In genomic region chr22:21621025-21621424, GRCh38 we compare ENCODE assay signal across 18 cellular contexts. TPM values are rescaled to one million over a fixed set of nuclear protein-coding genes. Genes with fewer than 3 reads are reported as not detected.
"Had no signal": no experiment of that assay in that cellular context is flagged by ENCODE, and none has a peak within 500 bp of the region (broad histone marks: within the 10 kb centered on the region; RNA-seq: fewer than 3 reads in every experiment).

No MANE protein-coding gene starts in this region.

- ATAC-seq: lower lobe of right lung; naive thymus-derived CD4-positive, alpha-beta T cell; stimulated activated naive CD8-positive, alpha-beta T cell treated with anti-CD3 and anti-CD28 coated beads, Interleukin-15, amount 100 ng/mL, for 72 hours; upper lobe of right lung had no signal

- H3K4me3 Mint-ChIP-seq: activated naive CD4-positive, alpha-beta T cell treated with anti-CD3 and anti-CD28 coated beads for 36 hours; naive thymus-derived CD4-positive, alpha-beta T cell; stimulated activated naive CD8-positive, alpha-beta T cell treated with anti-CD3 and anti-CD28 coated beads, Interleukin-15, amount 100 ng/mL, for 72 hours had no signal

- H3K9me3 Mint-ChIP-seq: activated naive CD4-positive, alpha-beta T cell treated with anti-CD3 and anti-CD28 coated beads for 36 hours; naive thymus-derived CD4-positive, alpha-beta T cell; stimulated activated naive CD8-positive, alpha-beta T cell treated with anti-CD3 and anti-CD28 coated beads, Interleukin-15, amount 100 ng/mL, for 72 hours had no signal

- H3K27me3 Mint-ChIP-seq: naive thymus-derived CD4-positive, alpha-beta T cell; stimulated activated naive CD8-positive, alpha-beta T cell treated with anti-CD3 and anti-CD28 coated beads, Interleukin-15, amount 100 ng/mL, for 72 hours had no signal

- H3K4me3 ChIP-seq: lower lobe of right lung, sigmoid colon, testis, upper lobe of right lung had no signal

- H3K27me3 ChIP-seq: brain microvascular endothelial cell, sigmoid colon, testis, upper lobe of right lung had no signal

- H3K9me3 ChIP-seq: lower lobe of right lung, sigmoid colon, testis, upper lobe of right lung had no signal

- DNase-seq: activated CD4-positive, alpha-beta T cell treated with anti-CD3 and anti-CD28 coated beads for 1 hour; activated CD4-positive, alpha-beta T cell treated with anti-CD3 and anti-CD28 coated beads, Interleukin-2, amount 50 U/mL, for 48 hours; activated CD8-positive, alpha-beta memory T cell treated with anti-CD3 and anti-CD28 coated beads, Interleukin-2, amount 50 U/mL, for 48 hours; activated naive CD4-positive, alpha-beta T cell treated with anti-CD3 and anti-CD28 coated beads for 36 hours; amygdala; brain microvascular endothelial cell; cerebellar nuclear complex; hypothalamus; lower lobe of right lung; naive thymus-derived CD4-positive, alpha-beta T cell; sigmoid colon; stimulated activated CD4-positive, alpha-beta T cell treated with anti-CD3 and anti-CD28 coated beads, Interleukin-12 subunit alpha, Interleukin-12 subunit beta, amount 100 ng/mL, for 4 hours; stimulated activated CD4-positive, alpha-beta T cell treated with anti-CD3 and anti-CD28 coated beads, Interleukin-2, amount 100 ng/mL, for 48 hours; stimulated activated CD8-positive, alpha-beta memory T cell treated with anti-CD3 and anti-CD28 coated beads, Interleukin-4, amount 100 ng/mL, for 48 hours; stimulated activated naive CD8-positive, alpha-beta T cell treated with anti-CD3 and anti-CD28 coated beads, Interleukin-15, amount 100 ng/mL, for 72 hours; testis; upper lobe of right lung had no signal

- H3K27ac ChIP-seq: brain microvascular endothelial cell, lower lobe of right lung, sigmoid colon, testis, upper lobe of right lung had no signal

RNA-seq across cellular contexts. Expression of gene CCDC116, which starts 11.5 kb away (rescaled TPM):
- total RNA-seq: mononuclear cell had no signal
- polyA plus RNA-seq: naive thymus-derived CD4-positive, alpha-beta T cell had no signal
